ENCODE assay signal across 1 cellular context in genomic region chr5:58477760-58478159, GRCh38.
TF ChIP-seq lines count a peak whose summit lies in the region.

No MANE protein-coding gene starts in this region.

TF ChIP-seq in H1, 55 proteins besides CTCF, POLR2A, EP300 and RAD21 (continued from another document):
- TF ChIP-seq CTBP2 (IDR thresholded peaks at IDR 0.05; ENCODE audit: borderline replicate concordance, insufficient read depth, insufficient read length, low read length) (no peak), BACH1 (IDR thresholded peaks at IDR 0.05; ENCODE audit: low read length) (no peak)
